In the genomic region with DNA sequence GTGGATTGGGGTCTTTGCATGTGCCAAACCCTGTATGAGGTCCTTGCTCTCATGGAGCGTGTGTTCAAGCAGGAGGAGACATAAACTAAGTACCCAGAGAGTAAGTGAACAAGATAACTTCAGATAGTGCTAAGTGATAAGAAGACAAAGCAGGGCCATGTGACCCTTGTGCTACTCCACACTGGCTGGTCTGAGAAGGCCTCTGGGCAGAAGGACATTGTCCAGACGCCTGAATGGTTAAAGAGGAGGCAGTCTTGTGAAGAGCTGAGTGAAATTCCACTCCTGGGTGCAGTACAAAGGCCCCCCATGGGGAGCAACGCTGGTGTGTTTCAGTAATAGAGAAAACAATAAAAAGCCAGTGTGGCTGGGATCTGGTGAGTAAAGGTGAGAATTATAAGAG, we compare ENCODE assay signal across 26 cellular contexts.
"Had no signal": no experiment of that assay in that cellular context is flagged by ENCODE, and none has a peak within 500 bp of the region (broad histone marks: within the 10 kb centered on the region; RNA-seq: fewer than 3 reads in every experiment).

No MANE protein-coding gene starts in this region.

- H3K36me3 Mint-ChIP-seq: immature natural killer cell, naive B cell had no signal

- H3K4me3 ChIP-seq: dorsolateral prefrontal cortex, esophagus squamous epithelium, gastroesophageal sphincter, left ventricle myocardium inferior, lower lobe of right lung, sigmoid colon, skin epidermis, stomach, thoracic aorta, transverse colon had no signal

- H3K9me3 ChIP-seq: esophagus squamous epithelium, gastroesophageal sphincter, left ventricle myocardium inferior, lower lobe of right lung, sigmoid colon, stomach, thoracic aorta, transverse colon had no signal

- H3K27ac Mint-ChIP-seq: immature natural killer cell, naive B cell, nephron had no signal

- DNase-seq: cortex of kidney; dorsolateral prefrontal cortex; effector memory CD4-positive, alpha-beta T cell; esophagus squamous epithelium; foreskin fibroblast; glutamatergic neuron; immature natural killer cell; kidney; left cardiac atrium; left ventricle myocardium inferior; lower lobe of right lung; mesenchymal stem cell; naive B cell; posterior cingulate gyrus; sigmoid colon; stimulated activated CD4-positive, alpha-beta T cell treated with anti-CD3 and anti-CD28 coated beads, Interleukin-2, amount 100 ng/mL, for 24 hours; stimulated activated CD4-positive, alpha-beta T cell treated with anti-CD3 and anti-CD28 coated beads, Interleukin-4, amount 100 ng/mL, for 4 hours; stimulated activated naive CD4-positive, alpha-beta T cell; stomach; substantia nigra; transverse colon had no signal

- H3K4me1 Mint-ChIP-seq: immature natural killer cell, naive B cell, nephron had no signal

- H3K9me3 Mint-ChIP-seq: immature natural killer cell, naive B cell, nephron had no signal

- H3K4me1 ChIP-seq: esophagus squamous epithelium, gastroesophageal sphincter, left ventricle myocardium inferior, lower lobe of right lung, sigmoid colon, stomach, transverse colon had no signal

- H3K4me3 Mint-ChIP-seq: immature natural killer cell, naive B cell, nephron had no signal

- ATAC-seq: gastroesophageal sphincter, left cardiac atrium, lower lobe of right lung had no signal

- H3K27ac ChIP-seq: dorsolateral prefrontal cortex, epithelial cell of prostate, esophagus squamous epithelium, gastroesophageal sphincter, left ventricle myocardium inferior, lower lobe of right lung, sigmoid colon, skin epidermis, stomach, thoracic aorta, transverse colon had no signal

- H3K36me3 ChIP-seq: esophagus squamous epithelium, gastroesophageal sphincter, left ventricle myocardium inferior, lower lobe of right lung, sigmoid colon, stomach, thoracic aorta, transverse colon had no signal

- H3K27me3 ChIP-seq: dorsolateral prefrontal cortex, gastroesophageal sphincter, sigmoid colon, stomach, transverse colon had no signal
